11 cellular contexts compared by ENCODE assay signal in genomic region chr3:11717301-11717700, GRCh38.
DNase-seq lines count a peak whose midpoint lies in the region; ATAC-seq and TF ChIP-seq lines count a peak whose summit lies in the region.
"Had no signal": no experiment of that assay in that cellular context is flagged by ENCODE, and none has a peak within 500 bp of the region (broad histone marks: within the 10 kb centered on the region; RNA-seq: fewer than 3 reads in every experiment).

No MANE protein-coding gene starts in this region.

- no peak for TF ChIP-seq CTCF in DOHH2 (IDR thresholded peaks at IDR 0.05; ENCODE audit: low read depth, low read length, poor library complexity, severe bottlenecking)
- TF ChIP-seq CTCF in PC-9 (conservative IDR thresholded peaks at IDR 0.05) = no peak
- TF ChIP-seq CTCF in sigmoid colon (IDR thresholded peaks at IDR 0.05) = no peak

- POLR2A ChIA-PET in PC-9 (lab: Charles Lee; ENCODE audit: unreplicated experiment) = no interaction called here

- TF ChIP-seq EP300 in sigmoid colon (IDR thresholded peaks at IDR 0.05) = no peak

- CTCF ChIA-PET in PC-9 (lab: Charles Lee) = no interaction called here

- no peak overlapping the region for H2AFZ ChIP-seq in PC-9

- peaks cover 3% of the 10 kb centered on the region; the same call in 1 of the 2 replicates for H3K9me3 ChIP-seq in DOHH2 (ENCODE audit: control insufficient read depth, insufficient read depth, low read length)
- no peaks in the 10 kb centered on the region for H3K9me3 ChIP-seq in PC-9 (ENCODE audit: insufficient read depth, low read depth)
- H3K9me3 ChIP-seq in sigmoid colon = no peaks in the 10 kb centered on the region

- 0 out of 2 replicates have a peak, but pooled peaks cover 3% of the 10 kb centered on the region for H4K20me1 ChIP-seq in DOHH2 (ENCODE audit: control insufficient read depth, insufficient read depth, low read depth, low read length)
- peaks cover 10% of the 10 kb centered on the region; the same call in 1 of the 2 replicates for H4K20me1 ChIP-seq in PC-9 (ENCODE audit: insufficient read depth)

- H3K4me3 ChIP-seq in DOHH2 (ENCODE audit: low read length) = peak overlapping the region; percentile 82; the same call in 1 of the 2 replicates
- peak overlapping the region; percentile 76 for H3K4me3 ChIP-seq in PC-9
- H3K4me3 ChIP-seq in sigmoid colon = peak overlapping the region in 2 of 4 donors; percentile 2 to 77

- H3K4me2 ChIP-seq in DOHH2 (ENCODE audit: low read length) (peak overlapping the region; percentile 86), PC-9 (peak overlapping the region; percentile 86)

- BruUV-seq in PC-9 (replicated peaks; lab: Mats Ljungman, UMichigan) = no TSS peak

- ATAC-seq in HG03469 (IDR thresholded peaks at IDR 0.05; ENCODE audit: unreplicated experiment) (no peak), HG03439 (IDR thresholded peaks at IDR 0.05; ENCODE audit: unreplicated experiment) (no peak)
- ATAC-seq: activated CD4-positive, CD25-positive, alpha-beta regulatory T cell treated with anti-CD3 and anti-CD28 coated beads, Interleukin-2, amount 50 U/mL, for 24 hours had no signal

- H3K9me2 ChIP-seq in DOHH2 (replicated peaks; ENCODE audit: control insufficient read depth, low read length) (no peaks in the 10 kb centered on the region), PC-9 (ENCODE audit: insufficient read depth) (no peaks in the 10 kb centered on the region)

- WGBS in sigmoid colon, 2 donors = 58 to 73% methylated on average over 6 of the region's 6 CpGs

- no peaks in the 10 kb centered on the region for H3K27me3 ChIP-seq in DOHH2 (ENCODE audit: control insufficient read depth, low read length)
- no peaks in the 10 kb centered on the region for H3K27me3 ChIP-seq in PC-9 (ENCODE audit: insufficient read depth, low read depth)
- no peaks in the 10 kb centered on the region for H3K27me3 ChIP-seq in sigmoid colon

- H3K36me3 ChIP-seq in DOHH2 (ENCODE audit: control insufficient read depth, low read length) (peaks cover 13% of the 10 kb centered on the region), PC-9 (ENCODE audit: low read depth) (no peaks in the 10 kb centered on the region), sigmoid colon (no peaks in the 10 kb centered on the region)

- peaks cover 36% of the 10 kb centered on the region for H3K4me1 ChIP-seq in DOHH2 (ENCODE audit: control insufficient read depth, low read length)
- peaks cover 38% of the 10 kb centered on the region for H3K4me1 ChIP-seq in PC-9 (replicated peaks; ENCODE audit: insufficient read depth)
- peaks cover 0 to 27% (median 22%) of the 10 kb centered on the region in 4 donors for H3K4me1 ChIP-seq in sigmoid colon

- H3K27ac ChIP-seq in DOHH2 (ENCODE audit: low read depth, low read length) = no peak overlapping the region
- peak overlapping the region; percentile 90 for H3K27ac ChIP-seq in PC-9
- H3K27ac ChIP-seq in sigmoid colon = peak overlapping the region; percentile 91 to 94 (median 94)

- peaks cover 88% of the 10 kb centered on the region for H3K79me2 ChIP-seq in DOHH2 (ENCODE audit: control insufficient read depth, low read length)
- peaks cover 69% of the 10 kb centered on the region for H3K79me2 ChIP-seq in PC-9 (ENCODE audit: low read depth)

- no peak for DNase-seq in PC-9
- peak; percentile 32 for DNase-seq in fibroblast of gingiva (ENCODE audit: low read depth)
- no peak for DNase-seq in sigmoid colon
- no peak for DNase-seq in NCI-H1930 (lab: John Stamatoyannopoulos, UW)
- no peak for DNase-seq in NCI-H524 (lab: John Stamatoyannopoulos, UW)
- DNase-seq: activated naive CD4-positive, alpha-beta T cell treated with anti-CD3 and anti-CD28 coated beads, Interleukin-2, amount 10 ng/mL, durations not matched to agents 7 days and 5 days; NCI-H774 had no signal

- intact Hi-C loops in PC-9 (cut with micrococcal nuclease; ENCODE audit: unreplicated experiment) = loop anchor here (5.0 kb wide), 2 partner anchors 45 to 85 kb away; no protein-coding TSS in a partner anchor
- intact Hi-C loops in sigmoid colon (cut with DNase I) = loop anchor here (10.0 kb wide), 1 partner anchor 252 kb away; no protein-coding TSS in a partner anchor

- H3F3A ChIP-seq in DOHH2 (ENCODE audit: control insufficient read depth, insufficient read depth) (peaks cover 8% of the 10 kb centered on the region), PC-9 (ENCODE audit: insufficient read depth, low read depth) (peaks cover 29% of the 10 kb centered on the region)

- no peak for TF ChIP-seq POLR2A in sigmoid colon (IDR thresholded peaks at IDR 0.05)
